8 cellular contexts compared by ENCODE assay signal in the genomic region with DNA sequence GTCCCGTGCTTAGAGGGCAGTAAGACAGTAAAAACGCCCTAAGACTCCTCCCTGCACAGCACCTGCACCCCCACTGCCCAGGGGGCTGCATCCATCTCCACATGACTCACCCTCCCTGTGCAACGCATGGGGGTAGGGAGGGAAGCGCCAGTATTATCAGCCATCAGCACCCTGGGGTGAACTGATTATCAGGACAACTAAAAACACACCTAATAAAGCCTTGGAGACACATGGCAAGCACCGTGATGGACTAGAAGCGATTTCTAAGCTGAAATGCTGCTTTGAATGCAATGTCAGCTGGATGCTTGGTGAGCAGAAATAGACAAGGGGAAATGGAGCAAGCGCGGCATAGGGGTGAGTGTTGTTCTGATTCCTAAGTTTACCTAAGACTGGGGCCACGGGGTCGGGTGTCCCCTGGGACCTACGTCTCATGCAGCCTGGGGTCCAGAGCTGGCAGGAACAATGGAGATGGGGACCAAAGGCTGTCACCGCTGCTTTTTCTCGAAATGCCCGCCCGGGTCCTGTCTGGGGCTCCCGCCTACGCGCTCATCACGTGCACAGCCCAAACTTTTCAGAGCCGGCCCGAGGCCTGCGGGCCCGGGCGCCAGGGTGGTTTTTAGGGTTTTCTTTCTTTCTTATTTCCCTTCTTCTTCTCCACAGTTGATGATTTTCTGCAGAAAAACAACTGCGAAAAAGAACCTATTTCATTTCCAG. TPM values are rescaled to one million over a fixed set of nuclear protein-coding genes. Genes with fewer than 3 reads are reported as not detected.
A peak's percentile ranks its signal among the peaks of the same experiment; 100 is the strongest.
DNase-seq lines count a peak whose midpoint lies in the region; ATAC-seq and TF ChIP-seq lines count a peak whose summit lies in the region.

No MANE protein-coding gene starts in this region.

- peaks cover 1% of the 10 kb centered on the region for H3K36me3 Mint-ChIP-seq in memory B cell

- peak overlapping the region; percentile 89 for H3K4me3 Mint-ChIP-seq in memory B cell

- H3K4me3 ChIP-seq in AG09309 (ENCODE audit: control insufficient read depth, low read depth, low read length) = peak overlapping the region; percentile 65
- peak overlapping the region; percentile 70 to 86 (median 78) for H3K4me3 ChIP-seq in tibial nerve

- no peaks in the 10 kb centered on the region for H3K27me3 ChIP-seq in tibial nerve

- TF ChIP-seq POLR2A in tibial nerve (IDR thresholded peaks at IDR 0.05) = no peak

- ATAC-seq in GM18858 (IDR thresholded peaks at IDR 0.05; ENCODE audit: unreplicated experiment) (peak; percentile 8), HG03025 (IDR thresholded peaks at IDR 0.05; ENCODE audit: low FRiP score, unreplicated experiment) (peak; percentile 23), memory B cell (ENCODE audit: low read depth) (peak; percentile 45)

- peaks cover 0 to 55% (median 18%) of the 10 kb centered on the region in 4 donors for H3K4me1 ChIP-seq in tibial nerve

- peak overlapping the region; percentile 80 for H3K27ac ChIP-seq in RWPE1
- peak overlapping the region; percentile 80 to 95 (median 90) for H3K27ac ChIP-seq in tibial nerve

- 7 to 9% methylated on average over 25 of the region's 25 CpGs for whole genome bisulfite sequencing in tibial nerve, 2 donors

- peak in 1 of 2 donors; percentile 18 for TF ChIP-seq EP300 in tibial nerve (IDR thresholded peaks at IDR 0.05)

- CTCF ChIA-PET in RWPE1 (lab: Yijun Ruan, JAX) = interaction anchor here (0.6 to 2.8 kb wide), 6 partner anchors 67 to 162 kb away, joined by 3 to 15 read pairs (median 4); no protein-coding TSS in a partner anchor

- H3K36me3 ChIP-seq in tibial nerve = no peaks in the 10 kb centered on the region

- H3K27ac Mint-ChIP-seq in memory B cell = peak overlapping the region; percentile 97

- H3K9me3 ChIP-seq in tibial nerve = no peaks in the 10 kb centered on the region

- DNase-seq in AG09309 (ENCODE audit: low read depth) (no peak), RWPE1 (ENCODE audit: low spot score) (no peak), dermis blood vessel endothelial cell (peak; percentile 42), memory B cell (ENCODE audit: low spot score in 2 of 2) (peak in 1 of 2 donors; percentile 65), tibial nerve (ENCODE audit: low spot score in 2 of 2) (peak; percentile 26 to 39), middle frontal gyrus (ENCODE audit: extremely low spot score, low spot score) (no peak)

- POLR2A ChIA-PET in RWPE1 (lab: Yijun Ruan, JAX; ENCODE audit: low non-redundant PET) = no interaction called here

- no peaks in the 10 kb centered on the region for H3K9me3 Mint-ChIP-seq in memory B cell

- TF ChIP-seq CTCF in AG09309 (IDR thresholded peaks at IDR 0.05; ENCODE audit: control insufficient read depth, insufficient read depth, low read depth, low read length, missing control alignments) (no peak), RWPE1 (conservative IDR thresholded peaks at IDR 0.05; ENCODE audit: low read depth) (no peak), tibial nerve (IDR thresholded peaks at IDR 0.05) (no peak)

- peaks cover 28% of the 10 kb centered on the region for H3K4me1 Mint-ChIP-seq in memory B cell

- no peaks in the 10 kb centered on the region for H3K27me3 Mint-ChIP-seq in memory B cell

RNA-seq across cellular contexts. Expression of a gene that starts 0.7 kb away (rescaled TPM):
- total RNA-seq in dermis blood vessel endothelial cell = 5.4 and 13.4 TPM in 2 replicates
- total RNA-seq in tibial nerve = 10 to 100 TPM; 21.6 to 48.4 (median 32.8) TPM

Comparison
In these comparisons a context has a peak if more than half of its experiments do, and no peak if none do; other contexts are left out.
1. DNase-seq: peak in dermis blood vessel endothelial cell (single experiment) and tibial nerve (2 of 2); none in AG09309 (single experiment), RWPE1 (single experiment) and middle frontal gyrus (single experiment).
2. Peak in every context shown above with its lines, with median percentiles within 50 percentile points of each other: ATAC-seq.